ENCODE assay signal across 8 cellular contexts in genomic region chr20:62832212-62832922, GRCh38. TPM values are rescaled to one million over a fixed set of nuclear protein-coding genes. Genes with fewer than 3 reads are reported as not detected.
A peak's percentile ranks its signal among the peaks of the same experiment; 100 is the strongest.
DNase-seq lines count a peak whose midpoint lies in the region; ATAC-seq and TF ChIP-seq lines count a peak whose summit lies in the region.

No MANE protein-coding gene starts in this region.

- no peaks in the 10 kb centered on the region for H3K9me3 ChIP-seq in HUES64 (ENCODE audit: insufficient read depth, low read depth, low read length)

- no peak for ATAC-seq in omental fat pad (ENCODE audit: low FRiP score)

- H3K36me3 ChIP-seq in HUES64 (ENCODE audit: insufficient read depth, low read length), result peaks cover 57% of the 10 kb centered on the region

- H3K4me3 Mint-ChIP-seq in T-helper 2 cell treated with Interferon-gamma antibody and Interleukin-4, amounts not matched to agents 5 μg/mL and 100 μg/mL, for 36 hours, result peak overlapping the region; percentile 28
- no peak overlapping the region for H3K4me3 Mint-ChIP-seq in endothelial cell (ENCODE audit: unreplicated experiment)

- peak overlapping the region; percentile 58; the same call in 1 of the 2 replicates for H3K27ac ChIP-seq in HUES64 (ENCODE audit: low read depth, low read length)

- WGBS in HUES64, result 48% methylated on average over 22 of the region's 22 CpGs

- peak overlapping the region; percentile 52 for H3K27ac Mint-ChIP-seq in T-helper 2 cell treated with Interferon-gamma antibody and Interleukin-4, amounts not matched to agents 5 μg/mL and 100 μg/mL, for 36 hours
- no peak overlapping the region for H3K27ac Mint-ChIP-seq in endothelial cell (ENCODE audit: unreplicated experiment)

- peaks cover 8% of the 10 kb centered on the region for H3K4me1 Mint-ChIP-seq in T-helper 2 cell treated with Interferon-gamma antibody and Interleukin-4, amounts not matched to agents 5 μg/mL and 100 μg/mL, for 36 hours (ENCODE audit: low read depth)
- no peaks in the 10 kb centered on the region for H3K4me1 Mint-ChIP-seq in endothelial cell (ENCODE audit: unreplicated experiment)

- no peak overlapping the region for H3K9ac ChIP-seq in HUES64 (ENCODE audit: low read depth, low read length)

- H3K27me3 Mint-ChIP-seq in T-helper 2 cell treated with Interferon-gamma antibody and Interleukin-4, amounts not matched to agents 5 μg/mL and 100 μg/mL, for 36 hours (ENCODE audit: low read depth), result no peaks in the 10 kb centered on the region
- H3K27me3 Mint-ChIP-seq in endothelial cell (ENCODE audit: unreplicated experiment), result peaks cover 11% of the 10 kb centered on the region

- H3K4me3 ChIP-seq in HUES64 (ENCODE audit: low read length), result no peak overlapping the region

- no peaks in the 10 kb centered on the region for H3K27me3 ChIP-seq in HUES64 (ENCODE audit: insufficient read depth, low read length)

- no peaks in the 10 kb centered on the region for H3K9me3 Mint-ChIP-seq in T-helper 2 cell treated with Interferon-gamma antibody and Interleukin-4, amounts not matched to agents 5 μg/mL and 100 μg/mL, for 36 hours
- no peaks in the 10 kb centered on the region for H3K9me3 Mint-ChIP-seq in endothelial cell (ENCODE audit: unreplicated experiment)

- H3K4me1 ChIP-seq in HUES64 (ENCODE audit: insufficient read depth, low read length), result peaks cover 12% of the 10 kb centered on the region

- no peaks in the 10 kb centered on the region for H3K36me3 Mint-ChIP-seq in T-helper 2 cell treated with Interferon-gamma antibody and Interleukin-4, amounts not matched to agents 5 μg/mL and 100 μg/mL, for 36 hours (ENCODE audit: low read depth)
- no peaks in the 10 kb centered on the region for H3K36me3 Mint-ChIP-seq in endothelial cell (ENCODE audit: low read depth, unreplicated experiment)

- no peak for TF ChIP-seq CTCF in endothelial cell (IDR thresholded peaks at IDR 0.05; ENCODE audit: unreplicated experiment)
- TF ChIP-seq CTCF in omental fat pad (IDR thresholded peaks at IDR 0.05), result no peak

- peak; percentile 62 for DNase-seq in stimulated activated CD4-positive, alpha-beta T cell treated with anti-CD3 and anti-CD28 coated beads, Interleukin-15, amount 100 ng/mL, for 24 hours
- DNase-seq in stimulated activated CD4-positive, alpha-beta T cell treated with anti-CD3 and anti-CD28 coated beads, Interleukin-12 subunit alpha, Interleukin-12 subunit beta, amount 100 ng/mL, for 4 hours, result no peak
- peak; percentile 44 for DNase-seq in T-helper 2 cell treated with Interferon-gamma antibody and Interleukin-4, amounts not matched to agents 5 μg/mL and 100 μg/mL, for 36 hours (ENCODE audit: low spot score)
- DNase-seq in kidney tubule cell (ENCODE audit: low spot score) (peak; percentile 16), endothelial cell (ENCODE audit: low spot score) (no peak), omental fat pad (ENCODE audit: low spot score) (no peak), foreskin melanocyte (no peak)

RNA-seq across cellular contexts. Expression of gene COL9A3, which starts 15.5 kb away (rescaled TPM):
- 37.3 TPM for polyA plus RNA-seq in HUES64 (2013, experiment 1 of 2)
- 34.6 TPM for polyA plus RNA-seq in HUES64 (2013, experiment 2 of 2)
- total RNA-seq in endothelial cell (ENCODE audit: unreplicated experiment) (1.8 TPM), omental fat pad (1 to 10 TPM; 2.3 to 6.3 (median 3.6) TPM)

RNA-seq across cellular contexts. Expression of gene OGFR, which starts 27.7 kb away (rescaled TPM):
- 12.8 TPM for polyA plus RNA-seq in HUES64 (2013, experiment 1 of 2)
- polyA plus RNA-seq in HUES64 (2013, experiment 2 of 2), result 15.0 TPM
- total RNA-seq in endothelial cell (ENCODE audit: unreplicated experiment) (27.6 TPM), omental fat pad (10 to 100 TPM; 34.0 to 84.2 (median 52.8) TPM)

RNA-seq across cellular contexts. Expression of gene TCFL5, which starts 29.3 kb away (rescaled TPM):
- 10.8 TPM for polyA plus RNA-seq in HUES64 (2013, experiment 1 of 2)
- polyA plus RNA-seq in HUES64 (2013, experiment 2 of 2), result 16.0 TPM
- total RNA-seq in endothelial cell (ENCODE audit: unreplicated experiment), result 30.9 TPM
- total RNA-seq in omental fat pad, result 1 to 10 TPM; 6.1 to 7.7 (median 6.3) TPM

RNA-seq across cellular contexts. Expression of gene MRGBP, which starts 36.1 kb away (rescaled TPM):
- 12.9 TPM for polyA plus RNA-seq in HUES64 (2013, experiment 1 of 2)
- polyA plus RNA-seq in HUES64 (2013, experiment 2 of 2), result 15.5 TPM
- total RNA-seq in endothelial cell (ENCODE audit: unreplicated experiment) (10.9 TPM), omental fat pad (10 to 100 TPM in 2 of 4 donors, 1 to 10 TPM in 2; 8.0 to 10.4 (median 9.1) TPM)

Comparison
In these comparisons a context has a peak if more than half of its experiments do, and no peak if none do; other contexts are left out.
1. DNase-seq: peak in stimulated activated CD4-positive, alpha-beta T cell treated with anti-CD3 and anti-CD28 coated beads, Interleukin-15, amount 100 ng/mL, for 24 hours (single experiment), T-helper 2 cell treated with Interferon-gamma antibody and Interleukin-4, amounts not matched to agents 5 μg/mL and 100 μg/mL, for 36 hours (single experiment) and kidney tubule cell (single experiment); none in stimulated activated CD4-positive, alpha-beta T cell treated with anti-CD3 and anti-CD28 coated beads, Interleukin-12 subunit alpha, Interleukin-12 subunit beta, amount 100 ng/mL, for 4 hours (single experiment), endothelial cell (single experiment), omental fat pad (single experiment) and foreskin melanocyte (single experiment).